Comparison of ENCODE assay signal across 15 cellular contexts in genomic region chr6:140372064-140372463, GRCh38.
"Had no signal": no experiment of that assay in that cellular context is flagged by ENCODE, and none has a peak within 500 bp of the region (broad histone marks: within the 10 kb centered on the region; RNA-seq: fewer than 3 reads in every experiment).

No MANE protein-coding gene starts in this region.

- ATAC-seq: activated naive CD4-positive, alpha-beta T cell treated with anti-CD3 and anti-CD28 coated beads, Interleukin-2, amount 50 U/mL, for 72 hours; left cardiac atrium; natural killer cell treated with Interleukin-12 subunit alpha and Interleukin-12 subunit beta and Interleukin-15 and Interleukin-18, amount 100 ng/mL, for 72 hours had no signal

- H3K4me1 ChIP-seq: adrenal gland, breast epithelium, spleen had no signal

- H3K4me3 Mint-ChIP-seq: activated T-helper 1 cell treated with anti-CD3 and anti-CD28 coated beads, Interleukin-12 subunit alpha, Interleukin-12 subunit beta, Interleukin-2, Interleukin-4 antibody, amounts not matched to agents 30 ng/mL and 10 ng/mL and 1 ng/mL, durations not matched to agents 14 hours and 24 hours and 36 hours; natural killer cell treated with Interleukin-12 subunit alpha and Interleukin-12 subunit beta and Interleukin-15 and Interleukin-18, amount 100 ng/mL, for 72 hours had no signal

- H3K27ac ChIP-seq: adrenal gland, breast epithelium, spleen had no signal

- H3K27ac Mint-ChIP-seq: activated naive CD4-positive, alpha-beta T cell treated with anti-CD3 and anti-CD28 coated beads, Interleukin-2, amount 50 U/mL, for 72 hours; activated T-helper 1 cell treated with anti-CD3 and anti-CD28 coated beads, Interleukin-12 subunit alpha, Interleukin-12 subunit beta, Interleukin-2, Interleukin-4 antibody, amounts not matched to agents 30 ng/mL and 10 ng/mL and 1 ng/mL, durations not matched to agents 14 hours and 24 hours and 36 hours; natural killer cell treated with Interleukin-12 subunit alpha and Interleukin-12 subunit beta and Interleukin-15 and Interleukin-18, amount 100 ng/mL, for 72 hours had no signal

- DNase-seq: activated CD4-positive, CD25-positive, alpha-beta regulatory T cell treated with anti-CD3 and anti-CD28 coated beads, Interleukin-2, amount 50 U/mL, for 72 hours; activated gamma-delta T cell treated with Interleukin-2 at 50 U/mL for 16 hours; adrenal gland; cortex of kidney; heart right ventricle; left cardiac atrium; posterior cingulate gyrus; spleen; stimulated activated CD8-positive, alpha-beta memory T cell treated with anti-CD3 and anti-CD28 coated beads, Interleukin-4, amount 100 ng/mL, for 48 hours; stimulated activated naive CD4-positive, alpha-beta T cell; T1000 had no signal

- H3K4me3 ChIP-seq: adrenal gland, breast epithelium, heart right ventricle, spleen had no signal

- H3K36me3 Mint-ChIP-seq: activated naive CD4-positive, alpha-beta T cell treated with anti-CD3 and anti-CD28 coated beads, Interleukin-2, amount 50 U/mL, for 72 hours; natural killer cell treated with Interleukin-12 subunit alpha and Interleukin-12 subunit beta and Interleukin-15 and Interleukin-18, amount 100 ng/mL, for 72 hours had no signal

- H3K27me3 Mint-ChIP-seq: natural killer cell treated with Interleukin-12 subunit alpha and Interleukin-12 subunit beta and Interleukin-15 and Interleukin-18, amount 100 ng/mL, for 72 hours had no signal

- H3K9me3 Mint-ChIP-seq: activated naive CD4-positive, alpha-beta T cell treated with anti-CD3 and anti-CD28 coated beads, Interleukin-2, amount 50 U/mL, for 72 hours; activated T-helper 1 cell treated with anti-CD3 and anti-CD28 coated beads, Interleukin-12 subunit alpha, Interleukin-12 subunit beta, Interleukin-2, Interleukin-4 antibody, amounts not matched to agents 30 ng/mL and 10 ng/mL and 1 ng/mL, durations not matched to agents 14 hours and 24 hours and 36 hours; natural killer cell treated with Interleukin-12 subunit alpha and Interleukin-12 subunit beta and Interleukin-15 and Interleukin-18, amount 100 ng/mL, for 72 hours had no signal

- H3K36me3 ChIP-seq: adrenal gland, breast epithelium, heart right ventricle, spleen had no signal

- H3K9me3 ChIP-seq: adrenal gland, breast epithelium, heart right ventricle had no signal

- H3K27me3 ChIP-seq: adrenal gland, breast epithelium, heart right ventricle, spleen had no signal
